ENCODE assay signal across 8 cellular contexts in the genomic region with DNA sequence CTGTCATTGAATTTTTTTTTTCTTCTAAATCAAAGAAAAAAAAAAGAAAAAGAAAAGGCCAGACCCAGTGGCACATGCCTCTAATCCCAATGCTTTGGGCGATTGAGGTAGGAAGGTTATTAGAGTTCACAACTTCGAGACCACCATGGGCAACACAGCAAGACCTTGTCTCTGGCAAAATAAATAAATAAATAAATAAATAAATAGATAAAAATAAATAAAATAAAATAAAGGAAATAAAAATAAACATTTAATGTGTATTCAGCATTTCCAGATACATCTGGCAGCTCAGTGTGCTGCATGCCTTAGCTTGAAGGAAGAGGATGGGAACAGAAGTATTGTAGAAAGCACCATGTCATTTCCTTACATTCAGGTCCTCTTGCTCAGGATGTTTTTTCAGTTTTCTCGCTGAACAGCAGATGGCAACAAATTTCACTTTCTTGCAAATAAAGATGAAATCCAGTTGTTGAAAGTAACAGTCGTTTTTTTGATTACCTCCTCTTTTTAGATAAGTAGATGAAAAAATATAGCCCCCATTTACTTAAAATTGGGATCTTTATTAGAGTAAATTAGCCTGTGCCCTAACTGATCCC. TPM values are rescaled to one million over a fixed set of nuclear protein-coding genes. Genes with fewer than 3 reads are reported as not detected.
DNase-seq lines count a peak whose midpoint lies in the region; ATAC-seq and FAIRE-seq lines count a peak whose summit lies in the region.

No MANE protein-coding gene starts in this region.

- peak; percentile 84 for FAIRE-seq in TTC549 (lab: Jason Lieb, UNC)

- no peaks in the 10 kb centered on the region for H3K36me3 Mint-ChIP-seq in activated naive CD4-positive, alpha-beta T cell treated with anti-CD3 and anti-CD28 coated beads for 36 hours (ENCODE audit: low read depth)

- H3K27me3 Mint-ChIP-seq in activated naive CD4-positive, alpha-beta T cell treated with anti-CD3 and anti-CD28 coated beads for 36 hours (ENCODE audit: low read depth) = no peaks in the 10 kb centered on the region

- DNase-seq in activated naive CD4-positive, alpha-beta T cell treated with anti-CD3 and anti-CD28 coated beads for 36 hours = peak; percentile 39
- DNase-seq in activated naive CD4-positive, alpha-beta T cell treated with Interleukin-2 at 50 U/mL for 16 hours = no peak
- DNase-seq in NAMALWA (ENCODE audit: low spot score) (peak; percentile 83), glomerular endothelial cell (ENCODE audit: extremely low read depth, low read depth, low spot score) (peak; percentile 48), superior temporal gyrus (ENCODE audit: extremely low spot score) (peak; percentile 83), hepatic stellate cell (ENCODE audit: low spot score) (no peak)

- no peak overlapping the region for H3K4me3 Mint-ChIP-seq in activated naive CD4-positive, alpha-beta T cell treated with anti-CD3 and anti-CD28 coated beads for 36 hours

- H3K27ac Mint-ChIP-seq in activated naive CD4-positive, alpha-beta T cell treated with anti-CD3 and anti-CD28 coated beads for 36 hours = no peak overlapping the region

- H3K9me3 Mint-ChIP-seq in activated naive CD4-positive, alpha-beta T cell treated with anti-CD3 and anti-CD28 coated beads for 36 hours = no peaks in the 10 kb centered on the region

- CTCF ChIA-PET in activated naive CD4-positive, alpha-beta T cell treated with anti-CD3 and anti-CD28 coated beads for 36 hours (lab: Charles Lee) = interaction anchor here (0.7 kb wide), 1 partner anchor 17 kb away, joined by 6 read pairs; no protein-coding TSS in a partner anchor

- no peaks in the 10 kb centered on the region for H3K4me1 Mint-ChIP-seq in activated naive CD4-positive, alpha-beta T cell treated with anti-CD3 and anti-CD28 coated beads for 36 hours (ENCODE audit: low read depth)

- ATAC-seq in GM18867 (IDR thresholded peaks at IDR 0.05; ENCODE audit: unreplicated experiment) = no peak

- intact Hi-C loops in activated naive CD4-positive, alpha-beta T cell treated with anti-CD3 and anti-CD28 coated beads for 36 hours (cut with micrococcal nuclease) = loop anchor here (1.0 kb wide), 1 partner anchor 100 kb away; no protein-coding TSS in a partner anchor

RNA-seq across cellular contexts. Expression of a gene that starts 25.7 kb away (rescaled TPM):
- total RNA-seq in activated naive CD4-positive, alpha-beta T cell treated with anti-CD3 and anti-CD28 coated beads for 36 hours = under 1 TPM; 0.17 to 0.35 TPM
- total RNA-seq in glomerular endothelial cell = not detected in 2 replicates

Comparison
In these comparisons a context has a peak if more than half of its experiments do, and no peak if none do; other contexts are left out.
1. DNase-seq: peak in activated naive CD4-positive, alpha-beta T cell treated with anti-CD3 and anti-CD28 coated beads for 36 hours (single experiment), NAMALWA (single experiment), glomerular endothelial cell (single experiment) and superior temporal gyrus (single experiment); none in activated naive CD4-positive, alpha-beta T cell treated with Interleukin-2 at 50 U/mL for 16 hours (single experiment) and hepatic stellate cell (single experiment).